ENCODE assay signal across 10 cellular contexts in the genomic region with DNA sequence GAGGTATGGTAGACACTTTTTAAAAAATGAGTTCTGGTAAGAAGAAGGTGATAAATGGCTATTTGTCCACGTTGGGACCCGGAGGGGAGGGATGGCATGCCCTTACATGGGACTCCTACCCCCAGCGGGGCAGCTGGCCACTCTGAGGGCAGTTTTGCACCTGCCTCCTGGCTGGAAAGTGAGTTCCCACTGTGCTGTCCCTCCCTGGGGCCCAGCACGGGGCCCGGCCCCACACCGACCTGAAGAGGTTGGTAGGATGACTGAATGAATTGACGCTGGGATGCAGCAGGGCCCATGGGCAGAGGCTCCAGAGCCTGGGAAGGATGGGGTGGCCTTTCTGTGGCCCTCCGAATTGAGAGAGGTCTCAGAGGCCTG. TPM values are rescaled to one million over a fixed set of nuclear protein-coding genes. Genes with fewer than 3 reads are reported as not detected.
DNase-seq lines count a peak whose midpoint lies in the region; ATAC-seq, FAIRE-seq and TF ChIP-seq lines count a peak whose summit lies in the region.
"Had no signal": no experiment of that assay in that cellular context is flagged by ENCODE, and none has a peak within 500 bp of the region (broad histone marks: within the 10 kb centered on the region; RNA-seq: fewer than 3 reads in every experiment).

No MANE protein-coding gene starts in this region.

- H3K9me3 Mint-ChIP-seq in CD4-positive, alpha-beta T cell: no peaks in the 10 kb centered on the region

- intact Hi-C loops in CD4-positive, alpha-beta T cell (cut with DNase I, micrococcal nuclease): no loop called here
- intact Hi-C loops in OCI-LY7 (cut with micrococcal nuclease; ENCODE audit: unreplicated experiment) (no loop called here), left ventricle myocardium inferior (cut with micrococcal nuclease) (no loop called here), prostate gland (cut with DNase I) (loop anchor here (10.0 kb wide), 1 partner anchor 391 kb away; the partner anchor contains the start of gene NUDCD3)

- H3K9me2 ChIP-seq in OCI-LY7 (ENCODE audit: insufficient read depth, low read length): no peaks in the 10 kb centered on the region

- peaks cover 75% of the 10 kb centered on the region for H3K4me1 ChIP-seq in OCI-LY7 (ENCODE audit: insufficient read depth, low read length, poor library complexity, severe bottlenecking)
- peaks cover 41% of the 10 kb centered on the region for H3K4me1 ChIP-seq in left ventricle myocardium inferior
- H3K4me1 ChIP-seq in prostate gland (replicated peaks): no peaks in the 10 kb centered on the region

- no peak overlapping the region for H2AFZ ChIP-seq in OCI-LY7 (ENCODE audit: low read length)

- no peaks in the 10 kb centered on the region for H3K36me3 ChIP-seq in OCI-LY7 (ENCODE audit: insufficient read depth, low read length)
- no peaks in the 10 kb centered on the region for H3K36me3 ChIP-seq in left ventricle myocardium inferior
- H3K36me3 ChIP-seq in prostate gland: no peaks in the 10 kb centered on the region
- H3K36me3 ChIP-seq: SJSA1 had no signal

- FAIRE-seq in RCC 7860 (lab: Jason Lieb, UNC): no peak

- BruUV-seq in OCI-LY7 (replicated peaks; lab: Mats Ljungman, UMichigan): no TSS peak

- peaks cover 5% of the 10 kb centered on the region for H3K27me3 Mint-ChIP-seq in CD4-positive, alpha-beta T cell

- CTCF ChIA-PET in CD4-positive, alpha-beta T cell (lab: Charles Lee): interaction anchor here (1.5 kb wide), 1 partner anchor 22 kb away, joined by 3 read pairs; no protein-coding TSS in a partner anchor
- CTCF ChIA-PET in OCI-LY7 (lab: Charles Lee; ENCODE audit: unreplicated experiment): no interaction called here

- no peaks in the 10 kb centered on the region for H3K79me2 ChIP-seq in OCI-LY7 (ENCODE audit: insufficient read depth, low read depth, low read length)

- H3K4me3 ChIP-seq in OCI-LY7 (ENCODE audit: low read depth, low read length, poor library complexity, severe bottlenecking) (peak overlapping the region; percentile 62), left ventricle myocardium inferior (peak overlapping the region; percentile 69), prostate gland (no peak overlapping the region)
- H3K4me3 ChIP-seq: SJSA1 had no signal

- H3K27me3 ChIP-seq in CD4-positive, alpha-beta T cell (ENCODE audit: control insufficient read depth, insufficient read depth, low read length): no peaks in the 10 kb centered on the region
- peaks cover 10% of the 10 kb centered on the region for H3K27me3 ChIP-seq in left ventricle myocardium inferior (ENCODE audit: low read depth)
- no peaks in the 10 kb centered on the region for H3K27me3 ChIP-seq in prostate gland (replicated peaks; ENCODE audit: insufficient read depth)
- H3K27me3 ChIP-seq: SJSA1 had no signal

- no peak for TF ChIP-seq POLR2A in prostate gland (IDR thresholded peaks at IDR 0.05)

- ATAC-seq in CD4-positive, alpha-beta T cell (ENCODE audit: poor library complexity): no peak
- ATAC-seq in GM21360 (IDR thresholded peaks at IDR 0.05; ENCODE audit: unreplicated experiment) (no peak), HG03354 (IDR thresholded peaks at IDR 0.05; ENCODE audit: poor library complexity, severe bottlenecking, unreplicated experiment) (no peak)

- peaks cover 3% of the 10 kb centered on the region for H3K36me3 Mint-ChIP-seq in CD4-positive, alpha-beta T cell (ENCODE audit: low read depth)

- H3K27ac ChIP-seq in CD4-positive, alpha-beta T cell (ENCODE audit: low read depth, low read length): no peak overlapping the region
- H3K27ac ChIP-seq in OCI-LY7 (ENCODE audit: low read depth, low read length, poor library complexity, severe bottlenecking): peak overlapping the region; percentile 98
- H3K27ac ChIP-seq in left ventricle myocardium inferior (replicated peaks): peak overlapping the region; percentile 28
- H3K27ac ChIP-seq in prostate gland: peak overlapping the region; percentile 53 to 71
- H3K27ac ChIP-seq: SJSA1 had no signal

- 42% methylated on average over 8 of the region's 8 CpGs for WGBS in prostate gland

- peak overlapping the region; percentile 71 for H3K4me2 ChIP-seq in OCI-LY7 (ENCODE audit: low read length)

- POLR2A ChIA-PET in CD4-positive, alpha-beta T cell (lab: Charles Lee): no interaction called here
- POLR2A ChIA-PET in OCI-LY7 (lab: Charles Lee): interaction anchor here (1.2 kb wide), 1 partner anchor 18 kb away, joined by 5 read pairs; no protein-coding TSS in a partner anchor

- peaks cover 16% of the 10 kb centered on the region for H3K4me1 Mint-ChIP-seq in CD4-positive, alpha-beta T cell (ENCODE audit: low read depth)

- TF ChIP-seq CTCF in CD4-positive, alpha-beta T cell (IDR thresholded peaks at IDR 0.05): no peak
- TF ChIP-seq CTCF in OCI-LY7 (conservative IDR thresholded peaks at IDR 0.05; ENCODE audit: low read length) (no peak), left ventricle myocardium inferior (IDR thresholded peaks at IDR 0.05; ENCODE audit: borderline replicate concordance) (no peak), prostate gland (IDR thresholded peaks at IDR 0.05) (no peak)

- H4K20me1 ChIP-seq in OCI-LY7 (ENCODE audit: insufficient read depth, low read length): no peaks in the 10 kb centered on the region

- H3K27ac Mint-ChIP-seq in CD4-positive, alpha-beta T cell: no peak overlapping the region

- no peaks in the 10 kb centered on the region for H3K9me3 ChIP-seq in CD4-positive, alpha-beta T cell (ENCODE audit: control insufficient read depth, low read length)
- H3K9me3 ChIP-seq in OCI-LY7 (ENCODE audit: low read length) (no peaks in the 10 kb centered on the region), left ventricle myocardium inferior (replicated peaks) (no peaks in the 10 kb centered on the region), prostate gland (no peaks in the 10 kb centered on the region)
- H3K9me3 ChIP-seq: SJSA1 had no signal

- DNase-seq in CD4-positive, alpha-beta T cell: no peak
- DNase-seq in OCI-LY7 (ENCODE audit: low spot score) (no peak), left ventricle myocardium inferior (no peak), prostate gland (ENCODE audit: low spot score) (no peak), RCC 7860 (ENCODE audit: low spot score) (no peak), hepatic stellate cell (ENCODE audit: low spot score) (no peak)
- DNase-seq: NCI-H1694 treated with DMSO at 0.1 percent for 48 hours had no signal

- H3K4me3 Mint-ChIP-seq in CD4-positive, alpha-beta T cell: peak overlapping the region; percentile 87

RNA-seq across cellular contexts. Expression of gene AEBP1, which starts 0.6 kb away (rescaled TPM):
- 10 to 100 TPM; 20.3 to 21.3 TPM for total RNA-seq in CD4-positive, alpha-beta T cell
- total RNA-seq in OCI-LY7 (2014; rRNA removed; shearing (Covaris generic)): 62.9 and 64.2 TPM in 2 replicates
- total RNA-seq in OCI-LY7 (2022) (35.0 and 42.2 TPM in 2 replicates), left ventricle myocardium inferior (20.5 TPM), prostate gland (100 to 1,000 TPM in 1 of 2 donors, 10 to 100 TPM in 1; 40.4 to 219 TPM)
- total RNA-seq: SJSA1 had no signal

RNA-seq across cellular contexts. Expression of gene POLD2, which starts 19.8 kb away (rescaled TPM):
- 10 to 100 TPM; 45.2 to 48.3 TPM for total RNA-seq in CD4-positive, alpha-beta T cell
- 205 and 230 TPM in 2 replicates for total RNA-seq in OCI-LY7 (2014; rRNA removed; shearing (Covaris generic))
- total RNA-seq in OCI-LY7 (2022) (261 and 271 TPM in 2 replicates), left ventricle myocardium inferior (78.0 TPM), prostate gland (10 to 100 TPM; 53.1 to 65.9 TPM)

RNA-seq across cellular contexts. Expression of gene POLM, which starts 21.2 kb away (rescaled TPM):
- total RNA-seq in CD4-positive, alpha-beta T cell: 10 to 100 TPM; 33.6 to 35.6 TPM
- total RNA-seq in OCI-LY7 (2014; rRNA removed; shearing (Covaris generic)): 83.8 and 90.0 TPM in 2 replicates
- total RNA-seq in OCI-LY7 (2022): 87.9 and 99.3 TPM in 2 replicates
- 12.4 TPM for total RNA-seq in left ventricle myocardium inferior
- 10 to 100 TPM; 63.7 to 80.7 TPM for total RNA-seq in prostate gland

RNA-seq across cellular contexts. Expression of gene MYL7, which starts 37.6 kb away (rescaled TPM):
- not detected for total RNA-seq in CD4-positive, alpha-beta T cell
- not detected in 2 replicates for total RNA-seq in OCI-LY7 (2014; rRNA removed; shearing (Covaris generic))
- total RNA-seq in OCI-LY7 (2022) (not detected in 2 replicates), left ventricle myocardium inferior (518 TPM), prostate gland (not detected)
- total RNA-seq: SJSA1 had no signal

RNA-seq across cellular contexts. Expression of gene PGAM2, which starts 38.2 kb away (rescaled TPM):
- total RNA-seq in CD4-positive, alpha-beta T cell: 1 to 10 TPM; 1.3 to 1.8 TPM
- 0.69 TPM in 1 of 2 replicates, not detected in the other for total RNA-seq in OCI-LY7 (2014; rRNA removed; shearing (Covaris generic))
- total RNA-seq in OCI-LY7 (2022) (0.80 and 1.1 TPM in 2 replicates), left ventricle myocardium inferior (671 TPM), prostate gland (1 to 10 TPM in 1 of 2 donors, not detected in 1; 9.7 TPM)

Comparison
In these comparisons a context has a peak if more than half of its experiments do, and no peak if none do; other contexts are left out.
1. H3K4me3 ChIP-seq: peak in OCI-LY7 (single experiment) and left ventricle myocardium inferior (single experiment); none in prostate gland (0 of 2).